In genomic region chr10:122261584-122261983, GRCh38 we compare ENCODE assay signal across 37 cellular contexts. TPM values are rescaled to one million over a fixed set of nuclear protein-coding genes. Genes with fewer than 3 reads are reported as not detected.
"Had no signal": no experiment of that assay in that cellular context is flagged by ENCODE, and none has a peak within 500 bp of the region (broad histone marks: within the 10 kb centered on the region; RNA-seq: fewer than 3 reads in every experiment).

No MANE protein-coding gene starts in this region.

- H3K9me3 Mint-ChIP-seq: central memory CD8-positive, alpha-beta T cell had no signal

- H3K36me3 Mint-ChIP-seq: activated CD8-positive, alpha-beta memory T cell treated with anti-CD3 and anti-CD28 coated beads, Interleukin-2, amount 10 ng/mL, durations not matched to agents 7 days and 5 days; activated naive CD4-positive, alpha-beta T cell treated with anti-CD3 and anti-CD28 coated beads, Interleukin-2, amount 10 ng/mL, durations not matched to agents 7 days and 5 days; activated naive CD8-positive, alpha-beta T cell treated with anti-CD3 and anti-CD28 coated beads, Interleukin-2, amount 10 ng/mL, durations not matched to agents 7 days and 5 days had no signal

- FAIRE-seq: bronchial epithelial cell, TTC549 had no signal

- H3K27ac ChIP-seq: ascending aorta, cardiac muscle cell, VCaP had no signal

- ATAC-seq: activated CD4-positive, alpha-beta T cell treated with anti-CD3 and anti-CD28 coated beads for 36 hours; activated CD4-positive, CD25-positive, alpha-beta regulatory T cell treated with anti-CD3 and anti-CD28 coated beads, Interleukin-2, amount 50 U/mL, for 24 hours; activated CD8-positive, alpha-beta memory T cell treated with anti-CD3 and anti-CD28 coated beads, Interleukin-2, amount 10 ng/mL, durations not matched to agents 7 days and 5 days; activated CD8-positive, alpha-beta T cell treated with anti-CD3 and anti-CD28 coated beads, Interleukin-2, amount 10 ng/mL, durations not matched to agents 7 days and 5 days; activated naive CD8-positive, alpha-beta T cell treated with anti-CD3 and anti-CD28 coated beads, Interleukin-2, amount 50 U/mL, for 24 hours had no signal

- H3K4me3 Mint-ChIP-seq: activated CD4-positive, alpha-beta memory T cell treated with anti-CD3 and anti-CD28 coated beads, Interleukin-2, amount 10 ng/mL, durations not matched to agents 7 days and 5 days; activated CD4-positive, alpha-beta T cell treated with anti-CD3 and anti-CD28 coated beads for 36 hours; activated CD4-positive, alpha-beta T cell treated with anti-CD3 and anti-CD28 coated beads, Interleukin-2, amount 10 ng/mL, durations not matched to agents 7 days and 5 days; activated CD8-positive, alpha-beta memory T cell treated with anti-CD3 and anti-CD28 coated beads, Interleukin-2, amount 10 ng/mL, durations not matched to agents 7 days and 5 days; activated CD8-positive, alpha-beta T cell treated with anti-CD3 and anti-CD28 coated beads, Interleukin-2, amount 10 ng/mL, durations not matched to agents 7 days and 5 days; activated naive CD4-positive, alpha-beta T cell treated with anti-CD3 and anti-CD28 coated beads, Interleukin-2, amount 10 ng/mL, durations not matched to agents 7 days and 5 days; activated naive CD4-positive, alpha-beta T cell treated with anti-CD3 and anti-CD28 coated beads, Interleukin-2, amount 50 U/mL, for 24 hours; activated naive CD8-positive, alpha-beta T cell; activated naive CD8-positive, alpha-beta T cell treated with anti-CD3 and anti-CD28 coated beads, Interleukin-2, amount 10 ng/mL, durations not matched to agents 7 days and 5 days; activated naive CD8-positive, alpha-beta T cell treated with anti-CD3 and anti-CD28 coated beads, Interleukin-2, amount 50 U/mL, for 24 hours; activated T-cell treated with anti-CD3 and anti-CD28 coated beads, Interleukin-2, amount 50 U/mL, for 24 hours; brain; central memory CD8-positive, alpha-beta T cell; T-helper 2 cell treated with Interferon-gamma antibody and Interleukin-4, amounts not matched to agents 5 μg/mL and 100 μg/mL, for 36 hours had no signal

- H3K27me3 ChIP-seq: ascending aorta, cardiac muscle cell had no signal

- DNase-seq: activated CD4-positive, alpha-beta memory T cell treated with anti-CD3 and anti-CD28 coated beads, Interleukin-2, amount 10 ng/mL, durations not matched to agents 7 days and 5 days; activated CD4-positive, alpha-beta T cell treated with anti-CD3 and anti-CD28 coated beads for 1 hour; activated CD4-positive, alpha-beta T cell treated with anti-CD3 and anti-CD28 coated beads for 36 hours; activated CD4-positive, alpha-beta T cell treated with anti-CD3 and anti-CD28 coated beads for 48 hours; activated CD4-positive, alpha-beta T cell treated with anti-CD3 and anti-CD28 coated beads, Interleukin-2, amount 10 ng/mL, durations not matched to agents 7 days and 5 days; activated CD4-positive, alpha-beta T cell treated with anti-CD3 and anti-CD28 coated beads, Interleukin-2, amount 50 U/mL, for 48 hours; activated CD4-positive, CD25-positive, alpha-beta regulatory T cell; activated CD8-positive, alpha-beta memory T cell treated with anti-CD3 and anti-CD28 coated beads for 24 hours; activated CD8-positive, alpha-beta memory T cell treated with anti-CD3 and anti-CD28 coated beads, Interleukin-2, amount 10 ng/mL, durations not matched to agents 7 days and 5 days; activated CD8-positive, alpha-beta memory T cell treated with anti-CD3 and anti-CD28 coated beads, Interleukin-2, amount 50 U/mL, for 48 hours; activated CD8-positive, alpha-beta T cell treated with anti-CD3 and anti-CD28 coated beads, Interleukin-2, amount 10 ng/mL, durations not matched to agents 7 days and 5 days; activated effector memory CD4-positive, alpha-beta T cell treated with Interleukin-2 at 50 U/mL for 16 hours; activated gamma-delta T cell; activated naive CD4-positive, alpha-beta T cell treated with anti-CD3 and anti-CD28 coated beads, Interleukin-2, amount 10 ng/mL, durations not matched to agents 7 days and 5 days; activated naive CD4-positive, alpha-beta T cell treated with Interleukin-2 at 50 U/mL for 16 hours; activated naive CD8-positive, alpha-beta T cell treated with anti-CD3 and anti-CD28 coated beads, Interleukin-2, amount 10 ng/mL, durations not matched to agents 7 days and 5 days; activated naive CD8-positive, alpha-beta T cell treated with anti-CD3 and anti-CD28 coated beads, Interleukin-2, amount 50 U/mL, for 24 hours; activated T-cell treated with anti-CD3 and anti-CD28 coated beads, Interleukin-2, amount 50 U/mL, for 24 hours; activated T-cell treated with anti-CD3 and anti-CD28 coated beads, Interleukin-2, amount 50 U/mL, for 48 hours; amygdala; anterior cingulate cortex; caudate nucleus; cerebellar nuclear complex; T-helper 2 cell; T-helper 9 cell had no signal

- H3K36me3 ChIP-seq: cardiac muscle cell had no signal

- H3K27ac Mint-ChIP-seq: activated CD4-positive, alpha-beta memory T cell treated with anti-CD3 and anti-CD28 coated beads, Interleukin-2, amount 10 ng/mL, durations not matched to agents 7 days and 5 days; activated CD4-positive, alpha-beta T cell treated with anti-CD3 and anti-CD28 coated beads for 36 hours; activated CD4-positive, alpha-beta T cell treated with anti-CD3 and anti-CD28 coated beads, Interleukin-2, amount 10 ng/mL, durations not matched to agents 7 days and 5 days; activated CD8-positive, alpha-beta memory T cell treated with anti-CD3 and anti-CD28 coated beads, Interleukin-2, amount 10 ng/mL, durations not matched to agents 7 days and 5 days; activated CD8-positive, alpha-beta T cell treated with anti-CD3 and anti-CD28 coated beads, Interleukin-2, amount 10 ng/mL, durations not matched to agents 7 days and 5 days; activated naive CD4-positive, alpha-beta T cell treated with anti-CD3 and anti-CD28 coated beads, Interleukin-2, amount 10 ng/mL, durations not matched to agents 7 days and 5 days; activated naive CD4-positive, alpha-beta T cell treated with anti-CD3 and anti-CD28 coated beads, Interleukin-2, amount 50 U/mL, for 24 hours; activated naive CD8-positive, alpha-beta T cell; activated naive CD8-positive, alpha-beta T cell treated with anti-CD3 and anti-CD28 coated beads, Interleukin-2, amount 10 ng/mL, durations not matched to agents 7 days and 5 days; activated naive CD8-positive, alpha-beta T cell treated with anti-CD3 and anti-CD28 coated beads, Interleukin-2, amount 50 U/mL, for 24 hours; activated T-cell treated with anti-CD3 and anti-CD28 coated beads, Interleukin-2, amount 50 U/mL, for 24 hours; activated T-helper 2 cell treated with anti-CD3 and anti-CD28 coated beads, Interferon-gamma antibody, Interleukin-2, Interleukin-4, amounts not matched to agents 10 μg/mL and 5 μg/mL and 100 μg/mL, durations not matched to agents 14 hours and 24 hours and 36 hours; brain; T-helper 2 cell treated with Interferon-gamma antibody and Interleukin-4, amounts not matched to agents 5 μg/mL and 100 μg/mL, for 36 hours had no signal

- H3K4me1 ChIP-seq: ascending aorta had no signal

- H3K4me1 Mint-ChIP-seq: activated CD4-positive, alpha-beta memory T cell treated with anti-CD3 and anti-CD28 coated beads, Interleukin-2, amount 10 ng/mL, durations not matched to agents 7 days and 5 days; activated CD4-positive, alpha-beta T cell treated with anti-CD3 and anti-CD28 coated beads for 36 hours; activated CD4-positive, alpha-beta T cell treated with anti-CD3 and anti-CD28 coated beads, Interleukin-2, amount 10 ng/mL, durations not matched to agents 7 days and 5 days; activated CD8-positive, alpha-beta memory T cell treated with anti-CD3 and anti-CD28 coated beads, Interleukin-2, amount 10 ng/mL, durations not matched to agents 7 days and 5 days; activated naive CD4-positive, alpha-beta T cell treated with anti-CD3 and anti-CD28 coated beads, Interleukin-2, amount 10 ng/mL, durations not matched to agents 7 days and 5 days; activated naive CD4-positive, alpha-beta T cell treated with anti-CD3 and anti-CD28 coated beads, Interleukin-2, amount 50 U/mL, for 24 hours; activated naive CD8-positive, alpha-beta T cell treated with anti-CD3 and anti-CD28 coated beads, Interleukin-2, amount 10 ng/mL, durations not matched to agents 7 days and 5 days; activated naive CD8-positive, alpha-beta T cell treated with anti-CD3 and anti-CD28 coated beads, Interleukin-2, amount 50 U/mL, for 24 hours; central memory CD8-positive, alpha-beta T cell had no signal

- H3K4me3 ChIP-seq: ascending aorta, cardiac muscle cell had no signal

RNA-seq across cellular contexts. Expression of gene BTBD16, which starts 9.5 kb away (rescaled TPM):
- total RNA-seq: activated CD4-positive, alpha-beta memory T cell treated with anti-CD3 and anti-CD28 coated beads, Interleukin-2, amount 10 ng/mL, durations not matched to agents 7 days and 5 days; activated CD4-positive, alpha-beta T cell treated with anti-CD3 and anti-CD28 coated beads for 36 hours; activated CD4-positive, alpha-beta T cell treated with anti-CD3 and anti-CD28 coated beads, Interleukin-2, amount 10 ng/mL, durations not matched to agents 7 days and 5 days; activated CD8-positive, alpha-beta memory T cell treated with anti-CD3 and anti-CD28 coated beads, Interleukin-2, amount 10 ng/mL, durations not matched to agents 7 days and 5 days; activated CD8-positive, alpha-beta T cell treated with anti-CD3 and anti-CD28 coated beads, Interleukin-2, amount 10 ng/mL, durations not matched to agents 7 days and 5 days; activated naive CD8-positive, alpha-beta T cell treated with anti-CD3 and anti-CD28 coated beads, Interleukin-2, amount 10 ng/mL, durations not matched to agents 7 days and 5 days; activated T-helper 2 cell treated with anti-CD3 and anti-CD28 coated beads, Interferon-gamma antibody, Interleukin-2, Interleukin-4, amounts not matched to agents 10 μg/mL and 5 μg/mL and 100 μg/mL, durations not matched to agents 14 hours and 24 hours and 36 hours; ascending aorta had no signal
